1 cellular context compared by ENCODE assay signal in genomic region chr21:33732038-33732437, GRCh38.
A peak's percentile ranks its signal among the peaks of the same experiment; 100 is the strongest.
TF ChIP-seq lines count a peak whose summit lies in the region.

No MANE protein-coding gene starts in this region.

TF ChIP-seq in K562, 482 proteins besides CTCF, POLR2A, EP300 and RAD21 (continued from another document and continues in another):
- no peak for TF ChIP-seq NCOA2 (IDR thresholded peaks at IDR 0.05; ENCODE audit: partially characterized antibody in 2 of 2)
- no peak for TF ChIP-seq CREBBP (IDR thresholded peaks at IDR 0.05; ENCODE audit: low read depth, low read length)
- no peak for TF ChIP-seq MTA2 (IDR thresholded peaks at IDR 0.05; ENCODE audit: low read depth)
- TF ChIP-seq FOSL1 (tag; conservative IDR thresholded peaks at IDR 0.05) = peak; percentile 69
- TF ChIP-seq TBP (optimal IDR thresholded peaks at IDR 0.05; ENCODE audit: low read depth, low read length) = no peak
- no peak for TF ChIP-seq FOXJ2 (tag; IDR thresholded peaks at IDR 0.05)
- TF ChIP-seq HSF4 (CRISPR knock-in tag; IDR thresholded peaks at IDR 0.05; ENCODE audit: borderline replicate concordance) = no peak
- TF ChIP-seq ZNF717 (CRISPR knock-in tag; IDR thresholded peaks at IDR 0.05) = no peak
- TF ChIP-seq USF2 (CRISPR knock-in tag; IDR thresholded peaks at IDR 0.05) = 0 out of 2 replicates have a peak, but pooled peaks have one; percentile 13
- TF ChIP-seq ZNF224 (CRISPR knock-in tag; IDR thresholded peaks at IDR 0.05) = no peak
- no peak for TF ChIP-seq DMBX1 (CRISPR knock-in tag; IDR thresholded peaks at IDR 0.05; ENCODE audit: borderline replicate concordance)
- peak; percentile 45; the same call in 1 of the 2 replicates for TF ChIP-seq TCF3 (CRISPR knock-in tag; IDR thresholded peaks at IDR 0.05)
- 0 out of 2 replicates have a peak, but pooled peaks have one; percentile 28 for TF ChIP-seq SMAD4 (CRISPR knock-in tag; conservative IDR thresholded peaks at IDR 0.05)
- no peak for TF ChIP-seq ZNF282 (CRISPR knock-in tag; IDR thresholded peaks at IDR 0.05)
- peak; percentile 54; the same call in 1 of the 2 replicates for TF ChIP-seq SOX6 (IDR thresholded peaks at IDR 0.05)
- no peak for TF ChIP-seq TOE1 (IDR thresholded peaks at IDR 0.05; ENCODE audit: borderline replicate concordance)
- no peak for TF ChIP-seq TOE1 (CRISPR knock-in tag; IDR thresholded peaks at IDR 0.05; ENCODE audit: borderline replicate concordance, low read depth)
- no peak for TF ChIP-seq ZNF263 (CRISPR knock-in tag; IDR thresholded peaks at IDR 0.05; ENCODE audit: borderline replicate concordance)
- TF ChIP-seq ZKSCAN1 (IDR thresholded peaks at IDR 0.05; ENCODE audit: low read depth, low read length) = no peak
- TF ChIP-seq GABPA (tag; conservative IDR thresholded peaks at IDR 0.05; ENCODE audit: low read depth) = no peak
- TF ChIP-seq TEAD4 (IDR thresholded peaks at IDR 0.05; ENCODE audit: low read length) = peak; percentile 60; the same call in 1 of the 2 replicates
- no peak for TF ChIP-seq TEAD4 (CRISPR knock-in tag; IDR thresholded peaks at IDR 0.05; ENCODE audit: borderline replicate concordance)
- TF ChIP-seq MBD1 (CRISPR knock-in tag; IDR thresholded peaks at IDR 0.05) = no peak
- no peak for TF ChIP-seq HDGF (IDR thresholded peaks at IDR 0.05)
- no peak for TF ChIP-seq SNRNP70 (optimal IDR thresholded peaks at IDR 0.05; ENCODE audit: low read depth, low read length)
- no peak for TF ChIP-seq SIRT6 (IDR thresholded peaks at IDR 0.05; ENCODE audit: low read depth, low read length)
- no peak for TF ChIP-seq ZNF589 (CRISPR knock-in tag; IDR thresholded peaks at IDR 0.05; ENCODE audit: low read depth)
- no peak for TF ChIP-seq HDAC3 (IDR thresholded peaks at IDR 0.05; ENCODE audit: borderline replicate concordance, partially characterized antibody)
- no peak for TF ChIP-seq KAT8 (IDR thresholded peaks at IDR 0.05; ENCODE audit: low read depth)
- TF ChIP-seq BRD4 (IDR thresholded peaks at IDR 0.05) = no peak
- TF ChIP-seq ZNF140 (CRISPR knock-in tag; IDR thresholded peaks at IDR 0.05) = no peak
- TF ChIP-seq THRAP3 (IDR thresholded peaks at IDR 0.05; ENCODE audit: borderline replicate concordance) = no peak
- no peak for TF ChIP-seq ETS2 (tag; IDR thresholded peaks at IDR 0.05; ENCODE audit: borderline replicate concordance, poor library complexity, severe bottlenecking)
- no peak for TF ChIP-seq MEIS2 (IDR thresholded peaks at IDR 0.05; ENCODE audit: partially characterized antibody)
- peak; percentile 81; the same call in 1 of the 2 replicates for TF ChIP-seq SPI1 (IDR thresholded peaks at IDR 0.05; ENCODE audit: borderline replicate concordance, low read depth, low read length)
- no peak for TF ChIP-seq SMARCE1 (IDR thresholded peaks at IDR 0.05)
- TF ChIP-seq ZNF165 (CRISPR knock-in tag; IDR thresholded peaks at IDR 0.05; ENCODE audit: borderline replicate concordance) = no peak
- 0 out of 2 replicates have a peak, but pooled peaks have one; percentile 25 for TF ChIP-seq GATA2 (CRISPR knock-in tag; IDR thresholded peaks at IDR 0.05)
- TF ChIP-seq PRDM10 (IDR thresholded peaks at IDR 0.05; ENCODE audit: partially characterized antibody) = no peak
- TF ChIP-seq BHLHE40 (IDR thresholded peaks at IDR 0.05; ENCODE audit: low read length) = no peak
- no peak for TF ChIP-seq SP2 (IDR thresholded peaks at IDR 0.05; ENCODE audit: extremely low read depth, low read depth, low read length, poor library complexity, severe bottlenecking)
- TF ChIP-seq HMG20B (CRISPR knock-in tag; IDR thresholded peaks at IDR 0.05) = no peak
- TF ChIP-seq HIVEP1 (CRISPR knock-in tag; IDR thresholded peaks at IDR 0.05) = no peak
- TF ChIP-seq KHSRP (IDR thresholded peaks at IDR 0.05) = no peak
- TF ChIP-seq NR2C2 (CRISPR knock-in tag; IDR thresholded peaks at IDR 0.05) = no peak
- no peak for TF ChIP-seq NR2C2 (tag; IDR thresholded peaks at IDR 0.05)
- no peak for TF ChIP-seq ZC3H11A (IDR thresholded peaks at IDR 0.05; ENCODE audit: low read depth, low read length)
- TF ChIP-seq CBX8 (IDR thresholded peaks at IDR 0.05; ENCODE audit: borderline replicate concordance, extremely low read depth, low read depth, low read length, poor library complexity, severe bottlenecking) = no peak
- no peak for TF ChIP-seq ZFP36 (IDR thresholded peaks at IDR 0.05; ENCODE audit: low read depth, low read length, partially characterized antibody)
- TF ChIP-seq HES1 (IDR thresholded peaks at IDR 0.05; ENCODE audit: low read depth) = 0 out of 2 replicates have a peak, but pooled peaks have one; percentile 35
- TF ChIP-seq RHOXF2B (CRISPR knock-in tag; conservative IDR thresholded peaks at IDR 0.05) = no peak
- TF ChIP-seq ZNF449 (CRISPR knock-in tag; IDR thresholded peaks at IDR 0.05) = no peak
- TF ChIP-seq FOXA3 (CRISPR knock-in tag; conservative IDR thresholded peaks at IDR 0.05 in 1 of 2, IDR thresholded peaks at IDR 0.05 in 1 of 2) = no peak
- no peak for TF ChIP-seq ZKSCAN8 (CRISPR knock-in tag; IDR thresholded peaks at IDR 0.05)
- no peak for TF ChIP-seq AFF4 (CRISPR knock-in tag; IDR thresholded peaks at IDR 0.05)
- TF ChIP-seq CHD2 (IDR thresholded peaks at IDR 0.05; ENCODE audit: low read depth, low read length) = no peak
- TF ChIP-seq BRF2 (IDR thresholded peaks at IDR 0.05; ENCODE audit: borderline replicate concordance, insufficient read depth, insufficient read length) = no peak
- TF ChIP-seq ZZZ3 (IDR thresholded peaks at IDR 0.05) = no peak
- no peak for TF ChIP-seq TCF7 (IDR thresholded peaks at IDR 0.05; ENCODE audit: borderline replicate concordance)
- no peak for TF ChIP-seq XRCC5 (IDR thresholded peaks at IDR 0.05; ENCODE audit: low read depth, low read length)
- TF ChIP-seq ZNF75A (CRISPR knock-in tag; IDR thresholded peaks at IDR 0.05) = no peak
